ENCODE assay signal across 9 cellular contexts in the genomic region with DNA sequence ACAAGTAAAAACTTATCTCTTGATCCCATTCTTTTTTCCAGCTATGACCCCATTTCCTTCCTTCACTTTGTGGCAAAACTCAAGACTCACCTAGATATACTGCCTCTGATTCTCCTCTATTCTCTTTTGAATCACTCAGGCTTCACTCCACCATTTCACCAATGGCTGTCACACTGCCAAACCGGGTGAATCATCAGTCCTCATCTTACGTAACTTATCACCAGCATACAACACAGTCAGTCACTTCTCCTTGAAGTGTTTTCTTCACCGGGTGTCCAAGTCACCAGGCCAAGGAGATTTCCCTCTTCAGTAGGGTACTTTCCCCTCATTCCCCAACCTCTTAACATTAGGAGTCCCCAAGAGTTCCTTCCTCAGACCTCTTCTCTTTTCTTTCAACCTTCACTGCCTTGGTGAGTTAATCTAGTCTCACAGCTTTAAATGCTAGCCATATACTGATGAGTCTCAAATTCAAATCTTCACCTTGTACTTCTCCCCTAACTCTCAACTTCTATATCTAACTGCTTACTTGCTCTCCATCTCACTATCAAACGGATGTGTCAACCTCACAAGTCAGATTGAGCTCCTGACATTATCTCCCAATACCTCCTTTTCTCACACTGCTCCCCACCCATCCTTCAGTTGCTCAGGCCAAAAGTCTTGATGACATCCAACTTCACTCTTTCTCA. TPM values are rescaled to one million over a fixed set of nuclear protein-coding genes. Genes with fewer than 3 reads are reported as not detected.
DNase-seq lines count a peak whose midpoint lies in the region; ATAC-seq and TF ChIP-seq lines count a peak whose summit lies in the region.
"Had no signal": no experiment of that assay in that cellular context is flagged by ENCODE, and none has a peak within 500 bp of the region (broad histone marks: within the 10 kb centered on the region; RNA-seq: fewer than 3 reads in every experiment).

No MANE protein-coding gene starts in this region.

- ATAC-seq in lower lobe of right lung (peak; percentile 81 to 85), GM21423 (IDR thresholded peaks at IDR 0.05; ENCODE audit: unreplicated experiment) (no peak)

- peaks cover 12% of the 10 kb centered on the region for H3K79me2 ChIP-seq in mammary epithelial cell (ENCODE audit: insufficient read depth, low read length)

- no peak overlapping the region for H3K4me3 Mint-ChIP-seq in activated naive CD4-positive, alpha-beta T cell treated with anti-CD3 and anti-CD28 coated beads, Interleukin-2, amount 10 ng/mL, durations not matched to agents 7 days and 5 days

- BruUV-seq in mammary epithelial cell (replicated peaks; lab: Mats Ljungman, UMichigan): no TSS peak

- in situ Hi-C loops in mammary epithelial cell (cut with MboI; ENCODE audit: low sequenced_read_pairs in 2 of 2): loop anchor here in 1 of 2 donors (25.0 kb wide), 1 partner anchor 570 kb away; no protein-coding TSS in a partner anchor

- dilution Hi-C loops in mammary epithelial cell (cut with HindIII; ENCODE audit: low sequenced_read_pairs): no loop called here

- H3K36me3 ChIP-seq in mammary epithelial cell (ENCODE audit: insufficient read depth, low read length) (peaks cover 21% of the 10 kb centered on the region), lower lobe of right lung (peaks cover 60% of the 10 kb centered on the region)

- H3K4me2 ChIP-seq in mammary epithelial cell (ENCODE audit: insufficient read depth, low read depth, low read length): no peak overlapping the region

- no peaks in the 10 kb centered on the region for H3K9me3 Mint-ChIP-seq in activated naive CD4-positive, alpha-beta T cell treated with anti-CD3 and anti-CD28 coated beads, Interleukin-2, amount 10 ng/mL, durations not matched to agents 7 days and 5 days

- peaks cover 20% of the 10 kb centered on the region for H3K36me3 Mint-ChIP-seq in activated naive CD4-positive, alpha-beta T cell treated with anti-CD3 and anti-CD28 coated beads, Interleukin-2, amount 10 ng/mL, durations not matched to agents 7 days and 5 days

- H3K4me3 ChIP-seq in mammary epithelial cell (replicated peaks in 1 of 3; ENCODE audit: insufficient read depth in 1 of 3, low read depth in 2 of 3, low read length in 3 of 3) (no peak overlapping the region), lower lobe of right lung (no peak overlapping the region)

- CTCF ChIA-PET in activated naive CD4-positive, alpha-beta T cell treated with anti-CD3 and anti-CD28 coated beads, Interleukin-2, amount 10 ng/mL, durations not matched to agents 7 days and 5 days (lab: Charles Lee): interaction anchor here (0.8 to 4.3 kb wide), 7 partner anchors 8 to 350 kb away, joined by 3 to 56 read pairs (median 4); partner anchors contain the start of gene TMEM242
- CTCF ChIA-PET in mammary epithelial cell (lab: Charles Lee; ENCODE audit: low non-redundant PET): no interaction called here

- no peaks in the 10 kb centered on the region for H3K9me3 ChIP-seq in mammary epithelial cell (replicated peaks; ENCODE audit: insufficient read depth, low read length)
- H3K9me3 ChIP-seq in lower lobe of right lung: no peaks in the 10 kb centered on the region

- H3K27ac ChIP-seq in mammary epithelial cell (ENCODE audit: insufficient read depth, low read depth, low read length) (no peak overlapping the region), lower lobe of right lung (peak overlapping the region; percentile 0)

- DNase-seq in activated naive CD4-positive, alpha-beta T cell treated with Interleukin-2 at 50 U/mL for 16 hours: peak; percentile 8
- no peak for DNase-seq in activated naive CD4-positive, alpha-beta T cell treated with anti-CD3 and anti-CD28 coated beads, Interleukin-2, amount 10 ng/mL, durations not matched to agents 7 days and 5 days
- DNase-seq in mammary epithelial cell (peak; percentile 94), lower lobe of right lung (no peak), ureter (ENCODE audit: low spot score) (peak; percentile 83), NCI-H526 (lab: John Stamatoyannopoulos, UW) (no peak), NCI-H187 treated with DMSO at 0.1 percent for 48 hours (lab: John Stamatoyannopoulos, UW) (no peak)
- DNase-seq: islet precursor cell had no signal

- TF ChIP-seq CTCF in mammary epithelial cell (conservative IDR thresholded peaks at IDR 0.05 in 1 of 2, IDR thresholded peaks at IDR 0.05 in 1 of 2; ENCODE audit: extremely low read depth in 1 of 2, insufficient read depth in 1 of 2, low read depth in 1 of 2, low read length in 2 of 2) (no peak), lower lobe of right lung (IDR thresholded peaks at IDR 0.05) (no peak)

- 2% methylated on average over 4 of the region's 4 CpGs for WGBS in mammary epithelial cell (ENCODE audit: low coverage, missing lambda C conversion rate)

- H3K27me3 ChIP-seq in mammary epithelial cell (ENCODE audit: insufficient read depth, low read length) (no peaks in the 10 kb centered on the region), lower lobe of right lung (ENCODE audit: low read depth) (no peaks in the 10 kb centered on the region)

- no peaks in the 10 kb centered on the region for H4K20me1 ChIP-seq in mammary epithelial cell (ENCODE audit: insufficient read depth, low read length)

- no peak overlapping the region for H3K27ac Mint-ChIP-seq in activated naive CD4-positive, alpha-beta T cell treated with anti-CD3 and anti-CD28 coated beads, Interleukin-2, amount 10 ng/mL, durations not matched to agents 7 days and 5 days

- no peak overlapping the region for H3K9ac ChIP-seq in mammary epithelial cell (ENCODE audit: insufficient read depth, low read length)

- H3K27me3 Mint-ChIP-seq in activated naive CD4-positive, alpha-beta T cell treated with anti-CD3 and anti-CD28 coated beads, Interleukin-2, amount 10 ng/mL, durations not matched to agents 7 days and 5 days: no peaks in the 10 kb centered on the region

- H3K4me1 Mint-ChIP-seq in activated naive CD4-positive, alpha-beta T cell treated with anti-CD3 and anti-CD28 coated beads, Interleukin-2, amount 10 ng/mL, durations not matched to agents 7 days and 5 days: peaks cover 10% of the 10 kb centered on the region

- intact Hi-C loops in mammary epithelial cell (cut with micrococcal nuclease): loop anchor here (10.0 kb wide), 2 partner anchors 148 to 558 kb away; no protein-coding TSS in a partner anchor
- intact Hi-C loops in lower lobe of right lung (cut with DNase I): no loop called here

- H3K4me1 ChIP-seq in mammary epithelial cell (ENCODE audit: insufficient read depth, low read length): peaks cover 14% of the 10 kb centered on the region
- H3K4me1 ChIP-seq in lower lobe of right lung: peaks cover 20% of the 10 kb centered on the region

- no peak overlapping the region for H2AFZ ChIP-seq in mammary epithelial cell (ENCODE audit: low read depth, low read length)

RNA-seq across cellular contexts. Expression of gene TMEM242, which starts 6.0 kb away (rescaled TPM):
- total RNA-seq in mammary epithelial cell: 10 to 100 TPM in 1 of 2 donors, 1 to 10 TPM in 1; 6.0 to 13.8 TPM
- polyA plus RNA-seq in mammary epithelial cell: 4.7 TPM
- polyA minus RNA-seq in mammary epithelial cell: 3.6 TPM
- 10.9 TPM for total RNA-seq in lower lobe of right lung
- 12.9 TPM for total RNA-seq in ureter

Comparison
In these comparisons a context has a peak if more than half of its experiments do, and no peak if none do; other contexts are left out.
1. DNase-seq: peak in activated naive CD4-positive, alpha-beta T cell treated with Interleukin-2 at 50 U/mL for 16 hours (single experiment), mammary epithelial cell (single experiment) and ureter (single experiment); none in activated naive CD4-positive, alpha-beta T cell treated with anti-CD3 and anti-CD28 coated beads, Interleukin-2, amount 10 ng/mL, durations not matched to agents 7 days and 5 days (single experiment), lower lobe of right lung (single experiment), NCI-H526 (0 of 2) and NCI-H187 treated with DMSO at 0.1 percent for 48 hours (single experiment).